ENCODE assay signal across 10 cellular contexts in genomic region chr18:23306842-23307241, GRCh38.
A peak's percentile ranks its signal among the peaks of the same experiment; 100 is the strongest.
DNase-seq lines count a peak whose midpoint lies in the region; ATAC-seq and TF ChIP-seq lines count a peak whose summit lies in the region.
"Had no signal": no experiment of that assay in that cellular context is flagged by ENCODE, and none has a peak within 500 bp of the region (broad histone marks: within the 10 kb centered on the region; RNA-seq: fewer than 3 reads in every experiment).

No MANE protein-coding gene starts in this region.

- 62 to 82% methylated on average over 3 to 6 of the region's 6 CpGs for WGBS in gastroesophageal sphincter (ENCODE audit: low coverage in 1 of 2), 2 donors

- H3K4me3 Mint-ChIP-seq in effector memory CD8-positive, alpha-beta T cell = peak overlapping the region; percentile 70 to 74

- TF ChIP-seq POLR2A in gastroesophageal sphincter (IDR thresholded peaks at IDR 0.05) = no peak

- peaks cover 25 to 26% of the 10 kb centered on the region in 2 donors for H3K4me1 Mint-ChIP-seq in effector memory CD8-positive, alpha-beta T cell (ENCODE audit: low read depth in 2 of 2)

- H3K27me3 ChIP-seq in gastroesophageal sphincter = no peaks in the 10 kb centered on the region

- H3K36me3 Mint-ChIP-seq in effector memory CD8-positive, alpha-beta T cell (ENCODE audit: insufficient read depth) = no peaks in the 10 kb centered on the region

- H3K4me1 ChIP-seq in gastroesophageal sphincter = peaks cover 0 to 5% (median 0%) of the 10 kb centered on the region in 3 donors
- H3K4me1 ChIP-seq: prostate gland had no signal

- peak; percentile 82 for ATAC-seq in GM19395 (IDR thresholded peaks at IDR 0.05; ENCODE audit: unreplicated experiment)
- ATAC-seq in HG03066 (IDR thresholded peaks at IDR 0.05; ENCODE audit: low read depth, unreplicated experiment) = peak; percentile 90
- ATAC-seq in effector memory CD8-positive, alpha-beta T cell (replicated peaks) = peak; percentile 99
- no peak for ATAC-seq in gastroesophageal sphincter

- H3K27ac ChIP-seq in gastroesophageal sphincter = no peak overlapping the region
- H3K27ac ChIP-seq: prostate gland had no signal

- DNase-seq in GM12865 (ENCODE audit: low read depth) (peak; percentile 67), NCI-H1105 (lab: John Stamatoyannopoulos, UW) (no peak), NCI-H2029 treated with DMSO at 0.1 percent for 48 hours (lab: John Stamatoyannopoulos, UW) (no peak)
- DNase-seq in effector memory CD8-positive, alpha-beta T cell = peak; percentile 48 to 64 (median 49)
- DNase-seq in activated naive CD4-positive, alpha-beta T cell treated with anti-CD3 and anti-CD28 coated beads, Interleukin-2, amount 50 U/mL, for 16 hours = no peak
- DNase-seq: NCI-H69 had no signal

- no peaks in the 10 kb centered on the region for H3K9me3 Mint-ChIP-seq in effector memory CD8-positive, alpha-beta T cell

- H3K36me3 ChIP-seq in gastroesophageal sphincter = no peaks in the 10 kb centered on the region
- H3K36me3 ChIP-seq: prostate gland had no signal

- peak overlapping the region; percentile 90 to 93 for H3K27ac Mint-ChIP-seq in effector memory CD8-positive, alpha-beta T cell

- no peak for TF ChIP-seq CTCF in GM12865 (IDR thresholded peaks at IDR 0.05; ENCODE audit: insufficient read depth, low read depth, low read length, missing control alignments)
- no peak for TF ChIP-seq CTCF in gastroesophageal sphincter (IDR thresholded peaks at IDR 0.05)

- no peaks in the 10 kb centered on the region for H3K9me3 ChIP-seq in gastroesophageal sphincter
- H3K9me3 ChIP-seq: prostate gland had no signal

- H3K4me3 ChIP-seq in GM12865 (ENCODE audit: low read depth, low read length) (no peak overlapping the region), gastroesophageal sphincter (no peak overlapping the region)
- H3K4me3 ChIP-seq: prostate gland had no signal

- H3K27me3 Mint-ChIP-seq in effector memory CD8-positive, alpha-beta T cell = no peaks in the 10 kb centered on the region

- no peak for TF ChIP-seq EP300 in gastroesophageal sphincter (IDR thresholded peaks at IDR 0.05)

Comparison
In these comparisons a context has a peak if more than half of its experiments do, and no peak if none do; other contexts are left out.
1. DNase-seq: peak in GM12865 (single experiment) and effector memory CD8-positive, alpha-beta T cell (3 of 3); none in NCI-H1105 (single experiment), NCI-H2029 treated with DMSO at 0.1 percent for 48 hours (single experiment) and activated naive CD4-positive, alpha-beta T cell treated with anti-CD3 and anti-CD28 coated beads, Interleukin-2, amount 50 U/mL, for 16 hours (single experiment).